In the genomic region with DNA sequence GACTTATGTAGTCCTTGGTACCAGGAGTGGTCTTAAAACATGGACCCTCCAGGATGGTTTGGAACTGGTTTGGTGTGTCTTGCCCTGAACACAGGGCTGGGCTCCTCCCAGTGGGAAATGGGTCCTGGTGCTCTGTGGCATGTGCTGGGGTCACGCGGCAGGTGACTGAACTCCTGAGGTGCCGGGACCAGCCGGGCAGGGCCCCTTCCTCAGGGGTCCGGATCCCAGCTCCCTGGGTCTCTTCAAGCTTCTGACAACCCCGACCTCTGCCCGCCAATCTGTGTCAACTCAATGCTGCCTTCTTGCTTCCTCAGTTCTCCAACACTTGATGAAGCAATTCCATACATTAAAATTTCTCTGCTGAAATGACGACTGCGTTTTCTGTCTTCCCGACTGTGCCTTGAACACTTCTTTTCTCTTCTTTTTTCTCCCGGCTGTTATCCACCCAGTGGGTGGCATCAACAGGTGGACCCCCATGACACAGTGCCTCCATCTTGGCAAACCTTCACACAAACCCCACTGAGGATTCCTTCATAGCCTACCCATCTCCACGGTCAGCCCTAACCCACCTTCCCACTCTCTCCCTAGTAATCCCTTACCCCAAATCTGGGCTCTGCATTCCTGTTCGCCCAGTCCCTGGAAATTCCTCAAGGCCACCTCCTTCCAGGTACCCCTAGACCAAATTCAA, we compare ENCODE assay signal across 18 cellular contexts. TPM values are rescaled to one million over a fixed set of nuclear protein-coding genes. Genes with fewer than 3 reads are reported as not detected.
"Had no signal": no experiment of that assay in that cellular context is flagged by ENCODE, and none has a peak within 500 bp of the region (broad histone marks: within the 10 kb centered on the region; RNA-seq: fewer than 3 reads in every experiment).

No MANE protein-coding gene starts in this region.

- H3K9me3 Mint-ChIP-seq: activated CD4-positive, alpha-beta memory T cell treated with anti-CD3 and anti-CD28 coated beads, Interleukin-2, amount 10 ng/mL, durations not matched to agents 7 days and 5 days; activated naive CD8-positive, alpha-beta T cell treated with anti-CD3 and anti-CD28 coated beads for 36 hours; immature natural killer cell had no signal

- ATAC-seq: activated CD4-positive, alpha-beta T cell treated with anti-CD3 and anti-CD28 coated beads for 36 hours; body of pancreas; gastrocnemius medialis; heart left ventricle; pancreas had no signal

- H3K27ac ChIP-seq: body of pancreas, gastrocnemius medialis, heart left ventricle, pancreas, tibial nerve, vagina had no signal

- H3K9me3 ChIP-seq: body of pancreas, gastrocnemius medialis, heart left ventricle, pancreas, tibial nerve, vagina had no signal

- H3K27me3 Mint-ChIP-seq: activated CD4-positive, alpha-beta memory T cell treated with anti-CD3 and anti-CD28 coated beads, Interleukin-2, amount 10 ng/mL, durations not matched to agents 7 days and 5 days; activated CD4-positive, alpha-beta T cell treated with anti-CD3 and anti-CD28 coated beads for 36 hours; activated naive CD8-positive, alpha-beta T cell treated with anti-CD3 and anti-CD28 coated beads for 36 hours had no signal

- FAIRE-seq: pancreas had no signal

- H3K36me3 ChIP-seq: vagina had no signal

- H3K36me3 Mint-ChIP-seq: activated naive CD8-positive, alpha-beta T cell treated with anti-CD3 and anti-CD28 coated beads for 36 hours had no signal

- H3K27me3 ChIP-seq: body of pancreas, gastrocnemius medialis, heart left ventricle, pancreas, tibial nerve, vagina had no signal

- H3K4me3 ChIP-seq: body of pancreas, gastrocnemius medialis, heart left ventricle, pancreas, tibial nerve, vagina had no signal

- H3K27ac Mint-ChIP-seq: activated CD4-positive, alpha-beta memory T cell treated with anti-CD3 and anti-CD28 coated beads, Interleukin-2, amount 10 ng/mL, durations not matched to agents 7 days and 5 days; activated CD4-positive, alpha-beta T cell treated with anti-CD3 and anti-CD28 coated beads for 36 hours; activated naive CD8-positive, alpha-beta T cell treated with anti-CD3 and anti-CD28 coated beads for 36 hours had no signal

- H3K4me3 Mint-ChIP-seq: activated CD4-positive, alpha-beta memory T cell treated with anti-CD3 and anti-CD28 coated beads, Interleukin-2, amount 10 ng/mL, durations not matched to agents 7 days and 5 days; activated CD4-positive, alpha-beta T cell treated with anti-CD3 and anti-CD28 coated beads for 36 hours; activated naive CD8-positive, alpha-beta T cell treated with anti-CD3 and anti-CD28 coated beads for 36 hours; immature natural killer cell had no signal

- DNase-seq: activated CD4-positive, alpha-beta memory T cell treated with anti-CD3 and anti-CD28 coated beads, Interleukin-2, amount 10 ng/mL, durations not matched to agents 7 days and 5 days; activated CD4-positive, alpha-beta T cell treated with anti-CD3 and anti-CD28 coated beads for 36 hours; activated naive CD8-positive, alpha-beta T cell treated with anti-CD3 and anti-CD28 coated beads for 36 hours; activated T-cell treated with anti-CD3 and anti-CD28 coated beads, Interleukin-2, amount 50 U/mL, for 48 hours; amygdala; erythroblast; gastrocnemius medialis; heart left ventricle; immature natural killer cell; pancreas; stimulated activated CD4-positive, alpha-beta T cell treated with anti-CD3 and anti-CD28 coated beads, Interleukin-2, amount 100 ng/mL, for 48 hours; stimulated activated naive CD4-positive, alpha-beta T cell; T-helper 9 cell had no signal

RNA-seq across cellular contexts. Expression of gene PVALB, which starts 45.3 kb away (rescaled TPM):
- total RNA-seq: activated CD4-positive, alpha-beta memory T cell treated with anti-CD3 and anti-CD28 coated beads, Interleukin-2, amount 10 ng/mL, durations not matched to agents 7 days and 5 days; activated CD4-positive, alpha-beta T cell treated with anti-CD3 and anti-CD28 coated beads for 36 hours; activated naive CD8-positive, alpha-beta T cell treated with anti-CD3 and anti-CD28 coated beads for 36 hours; body of pancreas; dermis microvascular lymphatic vessel endothelial cell; heart left ventricle; pancreas; subcutaneous adipose tissue; tibial nerve; vagina had no signal
- polyA plus RNA-seq: heart left ventricle, immature natural killer cell had no signal
